Comparison of ENCODE assay signal across 15 cellular contexts in the genomic region with DNA sequence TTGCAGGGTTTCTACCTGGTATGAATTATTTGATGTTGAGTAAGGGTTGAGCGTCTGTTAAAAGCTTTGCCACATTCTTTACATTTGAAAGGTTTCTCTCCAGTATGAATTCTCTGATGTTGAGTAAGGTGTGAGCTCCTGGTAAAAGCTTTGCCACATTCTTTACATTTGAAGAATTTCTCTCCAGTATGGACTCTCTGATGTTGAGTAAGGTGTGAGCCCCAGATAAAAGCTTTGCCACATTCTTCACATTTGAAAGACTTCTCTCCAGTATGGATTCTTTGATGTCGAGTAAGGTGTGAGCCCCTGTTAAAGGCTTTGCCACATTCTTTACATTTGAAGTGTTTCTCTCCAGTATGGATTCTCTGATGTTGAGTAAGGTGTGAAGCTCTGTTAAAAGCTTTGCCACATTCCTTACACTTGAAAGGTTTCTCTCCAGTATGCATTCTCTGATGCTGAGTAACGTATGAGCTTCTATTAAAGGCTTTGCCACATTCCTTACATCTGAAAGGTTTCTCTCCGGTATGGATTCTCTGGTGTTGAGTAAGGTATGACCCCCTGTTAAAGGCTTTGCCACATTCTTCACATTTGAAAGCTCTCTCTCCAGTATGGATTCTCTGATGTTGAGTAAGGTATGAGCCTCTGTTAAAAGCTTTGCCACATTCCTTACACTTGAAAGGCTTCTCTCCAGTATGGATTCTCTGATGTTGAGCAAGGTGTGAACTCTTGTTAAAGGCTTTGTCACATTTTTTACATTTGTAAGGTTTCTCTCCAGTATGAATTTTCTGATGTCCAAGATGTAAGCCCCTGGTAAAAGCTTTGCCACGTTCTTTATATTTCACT.
"Had no signal": no experiment of that assay in that cellular context is flagged by ENCODE, and none has a peak within 500 bp of the region (broad histone marks: within the 10 kb centered on the region; RNA-seq: fewer than 3 reads in every experiment).

No MANE protein-coding gene starts in this region.

- H3K36me3 ChIP-seq: adrenal gland, thyroid gland, uterus had no signal

- ATAC-seq: activated CD8-positive, alpha-beta memory T cell treated with anti-CD3 and anti-CD28 coated beads, Interleukin-2, amount 10 ng/mL, durations not matched to agents 7 days and 5 days; esophagus mucosa; left ventricle myocardium superior; natural killer cell; stimulated activated memory B cell treated with anti-CD40 and anti-IgM and Interleukin-4, amounts not matched to agents 10 μg/mL and 1 μg/mL and 100 μg/mL, for 72 hours had no signal

- H3K4me1 Mint-ChIP-seq: memory B cell, natural killer cell had no signal

- H3K4me3 Mint-ChIP-seq: activated CD4-positive, alpha-beta memory T cell treated with anti-CD3 and anti-CD28 coated beads for 36 hours; activated CD8-positive, alpha-beta memory T cell treated with anti-CD3 and anti-CD28 coated beads, Interleukin-2, amount 10 ng/mL, durations not matched to agents 7 days and 5 days; memory B cell; natural killer cell; stimulated activated memory B cell treated with anti-CD40 and anti-IgM and Interleukin-4, amounts not matched to agents 10 μg/mL and 1 μg/mL and 100 μg/mL, for 72 hours had no signal

- DNase-seq: activated CD4-positive, alpha-beta memory T cell treated with anti-CD3 and anti-CD28 coated beads for 36 hours; activated CD8-positive, alpha-beta memory T cell treated with anti-CD3 and anti-CD28 coated beads, Interleukin-2, amount 10 ng/mL, durations not matched to agents 7 days and 5 days; activated naive CD4-positive, alpha-beta T cell treated with anti-CD3 and anti-CD28 coated beads, Interleukin-2, amount 50 U/mL, for 16 hours; activated T-cell treated with anti-CD3 and anti-CD28 coated beads, Interleukin-2, amount 50 U/mL, for 1 hour; adrenal gland; dorsolateral prefrontal cortex; hippocampal formation; left ventricle myocardium superior; natural killer cell; stimulated activated CD4-positive, alpha-beta T cell treated with anti-CD3 and anti-CD28 coated beads, Interleukin-2, amount 100 ng/mL, for 48 hours; thyroid gland; uterus had no signal

- H3K27ac ChIP-seq: adrenal gland, dorsolateral prefrontal cortex, thyroid gland, uterus had no signal

- H3K27ac Mint-ChIP-seq: activated CD4-positive, alpha-beta memory T cell treated with anti-CD3 and anti-CD28 coated beads for 36 hours; activated CD8-positive, alpha-beta memory T cell treated with anti-CD3 and anti-CD28 coated beads, Interleukin-2, amount 10 ng/mL, durations not matched to agents 7 days and 5 days; memory B cell; natural killer cell; stimulated activated memory B cell treated with anti-CD40 and anti-IgM and Interleukin-4, amounts not matched to agents 10 μg/mL and 1 μg/mL and 100 μg/mL, for 72 hours had no signal

- H3K27me3 Mint-ChIP-seq: activated CD4-positive, alpha-beta memory T cell treated with anti-CD3 and anti-CD28 coated beads for 36 hours; activated CD8-positive, alpha-beta memory T cell treated with anti-CD3 and anti-CD28 coated beads, Interleukin-2, amount 10 ng/mL, durations not matched to agents 7 days and 5 days; memory B cell; stimulated activated memory B cell treated with anti-CD40 and anti-IgM and Interleukin-4, amounts not matched to agents 10 μg/mL and 1 μg/mL and 100 μg/mL, for 72 hours had no signal

- H3K4me3 ChIP-seq: adrenal gland, dorsolateral prefrontal cortex, thyroid gland, uterus had no signal

- H3K9me3 ChIP-seq: adrenal gland, thyroid gland had no signal

- H3K27me3 ChIP-seq: adrenal gland, dorsolateral prefrontal cortex, thyroid gland, uterus had no signal

- H3K4me1 ChIP-seq: adrenal gland, thyroid gland, uterus had no signal
